In the genomic region with DNA sequence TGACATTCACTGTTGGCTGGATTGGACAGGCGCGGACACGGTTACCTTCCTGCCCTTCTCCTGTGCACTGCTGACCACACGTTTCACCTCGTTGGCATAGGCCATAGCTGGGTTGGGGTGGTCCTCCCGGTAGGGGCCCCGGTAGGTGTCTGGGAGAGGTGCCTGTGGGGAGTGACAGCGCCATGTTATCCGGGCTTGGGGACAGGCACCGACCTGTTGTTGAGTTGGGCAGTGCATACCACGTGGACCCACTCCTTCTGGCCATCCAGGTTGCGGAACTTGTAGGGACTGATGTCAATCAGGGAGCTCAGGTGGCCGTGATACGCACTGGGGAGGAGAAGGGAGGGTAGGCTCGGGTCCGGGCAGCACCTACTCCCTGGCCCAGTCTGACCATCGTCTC, we compare ENCODE assay signal across 17 cellular contexts. TPM values are rescaled to one million over a fixed set of nuclear protein-coding genes. Genes with fewer than 3 reads are reported as not detected.
"Had no signal": no experiment of that assay in that cellular context is flagged by ENCODE, and none has a peak within 500 bp of the region (broad histone marks: within the 10 kb centered on the region; RNA-seq: fewer than 3 reads in every experiment).

No MANE protein-coding gene starts in this region.

- ATAC-seq: stimulated activated memory B cell treated with anti-CD40 and anti-IgM and Interleukin-4, amounts not matched to agents 10 μg/mL and 1 μg/mL and 100 μg/mL, for 72 hours had no signal

- H3K36me3 ChIP-seq: colonic mucosa had no signal

- H3K27me3 Mint-ChIP-seq: activated naive CD4-positive, alpha-beta T cell treated with anti-CD3 and anti-CD28 coated beads, Interleukin-2, amount 10 ng/mL, durations not matched to agents 7 days and 5 days; stimulated activated memory B cell treated with anti-CD40 and anti-IgM and Interleukin-4, amounts not matched to agents 10 μg/mL and 1 μg/mL and 100 μg/mL, for 72 hours had no signal

- H3K27me3 ChIP-seq: adrenal gland, colonic mucosa, thyroid gland had no signal

- H3K4me1 ChIP-seq: adrenal gland, prostate gland had no signal

- H3K27ac ChIP-seq: adrenal gland, colonic mucosa, prostate gland had no signal

- DNase-seq: activated CD4-positive, alpha-beta T cell treated with anti-CD3 and anti-CD28 coated beads for 1 hour; activated CD4-positive, alpha-beta T cell treated with anti-CD3 and anti-CD28 coated beads, Interleukin-2, amount 50 U/mL, for 4 hours; activated naive CD4-positive, alpha-beta T cell treated with anti-CD3 and anti-CD28 coated beads, Interleukin-2, amount 10 ng/mL, durations not matched to agents 7 days and 5 days; adrenal gland; colonic mucosa; glutamatergic neuron; hypothalamus; T-helper 9 cell had no signal

- H3K9me3 ChIP-seq: adrenal gland, colonic mucosa, prostate gland, thyroid gland had no signal

- H3K27ac Mint-ChIP-seq: activated naive CD4-positive, alpha-beta T cell treated with anti-CD3 and anti-CD28 coated beads, Interleukin-2, amount 10 ng/mL, durations not matched to agents 7 days and 5 days had no signal

- H3K4me3 ChIP-seq: adrenal gland, colonic mucosa, prostate gland, thyroid gland had no signal

- H3K9me3 Mint-ChIP-seq: activated naive CD4-positive, alpha-beta T cell treated with anti-CD3 and anti-CD28 coated beads, Interleukin-2, amount 10 ng/mL, durations not matched to agents 7 days and 5 days; nephron progenitor cell; stimulated activated memory B cell treated with anti-CD40 and anti-IgM and Interleukin-4, amounts not matched to agents 10 μg/mL and 1 μg/mL and 100 μg/mL, for 72 hours had no signal

- H3K4me3 Mint-ChIP-seq: activated naive CD4-positive, alpha-beta T cell treated with anti-CD3 and anti-CD28 coated beads, Interleukin-2, amount 10 ng/mL, durations not matched to agents 7 days and 5 days; nephron progenitor cell; stimulated activated memory B cell treated with anti-CD40 and anti-IgM and Interleukin-4, amounts not matched to agents 10 μg/mL and 1 μg/mL and 100 μg/mL, for 72 hours had no signal

RNA-seq across cellular contexts. Expression of a gene that starts 37.2 kb away (rescaled TPM):
- total RNA-seq: adrenal gland, colonic mucosa, kidney epithelial cell, liver, omental fat pad, thyroid gland had no signal
- polyA plus RNA-seq: adrenal gland, esophagus, liver, urinary bladder had no signal
